In the genomic region with DNA sequence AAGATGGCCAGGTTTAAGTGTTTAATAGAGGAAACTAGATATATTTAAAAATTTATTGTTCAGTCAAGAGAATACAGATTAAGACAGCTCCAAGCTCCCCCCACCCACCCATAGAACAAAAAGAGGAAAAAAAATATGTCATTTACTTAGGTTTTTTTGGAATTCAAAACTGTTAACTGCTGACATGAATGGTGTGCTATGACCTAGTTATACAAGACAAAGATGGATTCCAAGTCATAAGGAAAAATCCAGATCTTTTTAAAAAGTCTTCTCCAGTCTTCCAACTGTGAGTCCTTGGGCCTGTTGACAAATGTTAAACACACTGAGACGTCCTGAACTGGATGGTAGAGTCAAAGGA, we compare ENCODE assay signal across 8 cellular contexts. TPM values are rescaled to one million over a fixed set of nuclear protein-coding genes. Genes with fewer than 3 reads are reported as not detected.
DNase-seq lines count a peak whose midpoint lies in the region; ATAC-seq and TF ChIP-seq lines count a peak whose summit lies in the region.

No MANE protein-coding gene starts in this region.

- no peaks in the 10 kb centered on the region for H3K27me3 Mint-ChIP-seq in activated CD8-positive, alpha-beta T cell treated with anti-CD3 and anti-CD28 coated beads, Interleukin-2, amount 10 ng/mL, durations not matched to agents 7 days and 5 days (ENCODE audit: low read depth)

- H3K36me3 Mint-ChIP-seq in activated CD8-positive, alpha-beta T cell treated with anti-CD3 and anti-CD28 coated beads, Interleukin-2, amount 10 ng/mL, durations not matched to agents 7 days and 5 days (ENCODE audit: low read depth) = peaks cover 52% of the 10 kb centered on the region

- peak overlapping the region; percentile 77 for H3K4me3 ChIP-seq in iPS-18a (ENCODE audit: low read length)
- H3K4me3 ChIP-seq in stomach = peak overlapping the region; percentile 72 to 87 (median 80)

- H3K27ac ChIP-seq in iPS-18a (ENCODE audit: low read length) = peak overlapping the region; percentile 95
- H3K27ac ChIP-seq in stomach = peak overlapping the region; percentile 98 to 100 (median 100)

- 0 to 3% (median 0%) methylated on average over 1 of the region's 1 CpG for WGBS in stomach, 5 donors

- no peak for TF ChIP-seq CTCF in stomach (IDR thresholded peaks at IDR 0.05)

- H3K9ac ChIP-seq in iPS-18a (ENCODE audit: low read length) = peak overlapping the region; percentile 96

- no peaks in the 10 kb centered on the region for H3K36me3 ChIP-seq in iPS-18a (ENCODE audit: control insufficient read depth, low read depth, low read length)
- H3K36me3 ChIP-seq in stomach = peaks cover 0 to 12% (median under 1%) of the 10 kb centered on the region in 4 donors

- no peaks in the 10 kb centered on the region for H3K9me3 ChIP-seq in iPS-18a (ENCODE audit: control insufficient read depth, low read depth, low read length)
- H3K9me3 ChIP-seq in stomach = no peaks in the 10 kb centered on the region

- intact Hi-C loops in stomach (cut with DNase I; ENCODE audit: low total_unique reads) = no loop called here

- H3K27me3 ChIP-seq in iPS-18a (ENCODE audit: control insufficient read depth, insufficient read depth, low read length) (no peaks in the 10 kb centered on the region), stomach (no peaks in the 10 kb centered on the region)

- H3K4me1 Mint-ChIP-seq in activated CD8-positive, alpha-beta T cell treated with anti-CD3 and anti-CD28 coated beads, Interleukin-2, amount 10 ng/mL, durations not matched to agents 7 days and 5 days (ENCODE audit: low read depth) = peaks cover 32% of the 10 kb centered on the region

- peak overlapping the region; percentile 91 for H3K4me3 Mint-ChIP-seq in activated CD8-positive, alpha-beta T cell treated with anti-CD3 and anti-CD28 coated beads, Interleukin-2, amount 10 ng/mL, durations not matched to agents 7 days and 5 days

- no peak for TF ChIP-seq EP300 in stomach (IDR thresholded peaks at IDR 0.05)

- DNase-seq in NCI-H2171 treated with DMSO at 0.1 percent for 48 hours (lab: John Stamatoyannopoulos, UW) = peak; percentile 93
- no peak for DNase-seq in NCI-H2171 (lab: John Stamatoyannopoulos, UW)
- DNase-seq in activated CD8-positive, alpha-beta T cell treated with anti-CD3 and anti-CD28 coated beads, Interleukin-2, amount 10 ng/mL, durations not matched to agents 7 days and 5 days = no peak
- no peak for DNase-seq in stomach
- DNase-seq in NCI-H82 treated with DMSO at 0.1 percent for 48 hours (lab: John Stamatoyannopoulos, UW; ENCODE audit: unreplicated experiment) = no peak
- no peak for DNase-seq in NCI-H748 treated with DMSO at 0.1 percent for 48 hours (lab: John Stamatoyannopoulos, UW)

- H3K4me1 ChIP-seq in iPS-18a (ENCODE audit: control insufficient read depth, low read depth, low read length) = peaks cover 31% of the 10 kb centered on the region
- H3K4me1 ChIP-seq in stomach = peaks cover 42 to 66% (median 48%) of the 10 kb centered on the region in 4 donors

- POLR2A ChIA-PET in activated CD8-positive, alpha-beta T cell treated with anti-CD3 and anti-CD28 coated beads, Interleukin-2, amount 10 ng/mL, durations not matched to agents 7 days and 5 days (lab: Charles Lee) = interaction anchor here (0.6 to 26.9 kb wide), 8 partner anchors 3 to 279 kb away, joined by 3 to 543 read pairs (median 6); a partner anchor contains a TSS

- peak overlapping the region; percentile 98 for H3K27ac Mint-ChIP-seq in activated CD8-positive, alpha-beta T cell treated with anti-CD3 and anti-CD28 coated beads, Interleukin-2, amount 10 ng/mL, durations not matched to agents 7 days and 5 days

- H3K9me3 Mint-ChIP-seq in activated CD8-positive, alpha-beta T cell treated with anti-CD3 and anti-CD28 coated beads, Interleukin-2, amount 10 ng/mL, durations not matched to agents 7 days and 5 days (ENCODE audit: insufficient read depth) = no peaks in the 10 kb centered on the region

- TF ChIP-seq POLR2A in stomach (IDR thresholded peaks at IDR 0.05) = no peak

- no peak for ATAC-seq in activated CD8-positive, alpha-beta T cell treated with anti-CD3 and anti-CD28 coated beads, Interleukin-2, amount 10 ng/mL, durations not matched to agents 7 days and 5 days
- no peak for ATAC-seq in GM21723 (IDR thresholded peaks at IDR 0.05; ENCODE audit: unreplicated experiment)

- CTCF ChIA-PET in activated CD8-positive, alpha-beta T cell treated with anti-CD3 and anti-CD28 coated beads, Interleukin-2, amount 10 ng/mL, durations not matched to agents 7 days and 5 days (lab: Charles Lee) = interaction anchor here (1.0 to 26.5 kb wide), 9 partner anchors 3 to 134 kb away, joined by 3 to 956 read pairs (median 7); a partner anchor contains a TSS

RNA-seq across cellular contexts. Expression of a gene that starts 1.3 kb away (rescaled TPM):
- 10 to 100 TPM; 30.0 to 30.9 TPM for total RNA-seq in activated CD8-positive, alpha-beta T cell treated with anti-CD3 and anti-CD28 coated beads, Interleukin-2, amount 10 ng/mL, durations not matched to agents 7 days and 5 days
- 10 to 100 TPM in 3 of 5 donors, 1 to 10 TPM in 2; 7.2 to 27.5 (median 11.7) TPM for total RNA-seq in stomach
- polyA plus RNA-seq in stomach = 1 to 10 TPM; 3.2 to 5.4 (median 5.3) TPM

RNA-seq across cellular contexts. Expression of a gene that starts 9.0 kb away (rescaled TPM):
- total RNA-seq in activated CD8-positive, alpha-beta T cell treated with anti-CD3 and anti-CD28 coated beads, Interleukin-2, amount 10 ng/mL, durations not matched to agents 7 days and 5 days = 100 to 1,000 TPM; 145 to 154 TPM
- 100 to 1,000 TPM in 1 of 5 donors, 10 to 100 TPM in 3, 1 to 10 TPM in 1; 8.0 to 105 (median 29.5) TPM for total RNA-seq in stomach
- polyA plus RNA-seq in stomach = 10 to 100 TPM in 2 of 3 donors, 1 to 10 TPM in 1; 3.2 to 36.4 (median 13.6) TPM

RNA-seq across cellular contexts. Expression of a gene that starts 56.2 kb away (rescaled TPM):
- not detected for total RNA-seq in activated CD8-positive, alpha-beta T cell treated with anti-CD3 and anti-CD28 coated beads, Interleukin-2, amount 10 ng/mL, durations not matched to agents 7 days and 5 days
- total RNA-seq in stomach = under 1 TPM in 1 of 5 donors, not detected in 4; 0.73 TPM
- 1 to 10 TPM in 1 of 3 donors, under 1 TPM in 1, not detected in 1; 0.40 to 3.1 TPM for polyA plus RNA-seq in stomach
